ENCODE assay signal across 23 cellular contexts in the genomic region with DNA sequence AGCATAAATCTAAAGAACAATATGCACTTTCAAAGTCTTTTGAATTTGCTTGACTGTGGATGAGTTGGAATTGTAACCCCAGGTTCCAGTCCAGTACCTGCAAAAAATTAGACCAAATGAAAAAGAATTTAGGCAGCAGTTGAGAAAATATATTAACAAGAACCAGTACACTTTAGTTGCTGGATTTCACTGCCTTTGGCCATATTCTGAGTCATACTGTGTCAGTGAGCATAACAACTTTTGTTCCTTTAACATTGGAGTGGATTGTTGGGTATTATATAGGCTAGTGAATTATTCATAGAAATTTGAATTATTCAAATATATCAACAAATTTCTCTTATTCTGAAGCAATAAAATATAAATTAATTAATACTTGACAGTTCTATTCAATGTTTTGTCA.
DNase-seq lines count a peak whose midpoint lies in the region; TF ChIP-seq lines count a peak whose summit lies in the region.
"Had no signal": no experiment of that assay in that cellular context is flagged by ENCODE, and none has a peak within 500 bp of the region (broad histone marks: within the 10 kb centered on the region; RNA-seq: fewer than 3 reads in every experiment).

No MANE protein-coding gene starts in this region.

- CTCF ChIA-PET in RWPE1 (lab: Yijun Ruan, JAX), result no interaction called here

- POLR2A ChIA-PET in RWPE1 (lab: Yijun Ruan, JAX; ENCODE audit: low non-redundant PET), result no interaction called here

- H3K9me3 ChIP-seq in effector memory CD4-positive, alpha-beta T cell (ENCODE audit: control insufficient read depth, low read length), result no peaks in the 10 kb centered on the region
- H3K9me3 ChIP-seq: A549; BE2C; BLaER1 treated with 17β-estradiol and CSF1 and Interleukin-3, amounts not matched to agents 10 nM and 100 nM had no signal

- no peak overlapping the region for H3K27ac ChIP-seq in RWPE1
- no peak overlapping the region for H3K27ac ChIP-seq in effector memory CD4-positive, alpha-beta T cell (ENCODE audit: insufficient read depth, low read length, poor library complexity, severe bottlenecking)
- H3K27ac ChIP-seq: A549; BLaER1 treated with 17β-estradiol and CSF1 and Interleukin-3, amounts not matched to agents 10 nM and 100 nM; GM23248 had no signal

- H3K4me3 ChIP-seq in epithelial cell of esophagus (ENCODE audit: low read length), result no peak overlapping the region
- no peak overlapping the region for H3K4me3 ChIP-seq in effector memory CD4-positive, alpha-beta T cell (ENCODE audit: insufficient read depth, low read depth, low read length, poor library complexity, severe bottlenecking)
- H3K4me3 ChIP-seq: A549; BLaER1 treated with 17β-estradiol and CSF1 and Interleukin-3, amounts not matched to agents 10 nM and 100 nM; GM12878; GM23248 had no signal

- H3K36me3 ChIP-seq in effector memory CD4-positive, alpha-beta T cell (ENCODE audit: control insufficient read depth, insufficient read depth, low read length), result no peaks in the 10 kb centered on the region
- H3K36me3 ChIP-seq: BE2C; BLaER1 treated with 17β-estradiol and CSF1 and Interleukin-3, amounts not matched to agents 10 nM and 100 nM had no signal

- TF ChIP-seq CTCF in RWPE1 (conservative IDR thresholded peaks at IDR 0.05; ENCODE audit: low read depth) (no peak), epithelial cell of esophagus (IDR thresholded peaks at IDR 0.05; ENCODE audit: insufficient read depth, low read depth, low read length, missing control alignments) (no peak)

- H3K4me1 ChIP-seq in effector memory CD4-positive, alpha-beta T cell (ENCODE audit: control insufficient read depth, insufficient read depth, low read length, poor library complexity, severe bottlenecking), result no peaks in the 10 kb centered on the region
- H3K4me1 ChIP-seq: A549; BE2C; BLaER1 treated with 17β-estradiol and CSF1 and Interleukin-3, amounts not matched to agents 10 nM and 100 nM had no signal

- peak; percentile 21 for DNase-seq in LHCN-M2 (ENCODE audit: low read depth)
- peak; percentile 4 for DNase-seq in RWPE1 (ENCODE audit: low spot score)
- DNase-seq in epithelial cell of esophagus (ENCODE audit: low read depth), result peak; percentile 68
- peak; percentile 2 for DNase-seq in foreskin melanocyte
- DNase-seq in SIG-M5 treated with dmso at 0.1 percent for 504 hours (lab: John Stamatoyannopoulos, UW; ENCODE audit: unreplicated experiment), result no peak
- no peak for DNase-seq in effector memory CD4-positive, alpha-beta T cell
- DNase-seq in NCI-H2081 treated with DMSO at 0.1 percent for 48 hours (lab: John Stamatoyannopoulos, UW), result no peak
- DNase-seq: 8988T; ACHN; AML-193; BE2C; CD4-positive, alpha-beta T cell; CD8-positive, alpha-beta memory T cell; DMS 273 treated with DMSO at 0.1 percent for 48 hours; DMS79; EL; GDM1; GM23248; H7; HCEC 1CT had no signal

- H3K27me3 ChIP-seq in effector memory CD4-positive, alpha-beta T cell (replicated peaks; ENCODE audit: control insufficient read depth, insufficient read depth, low read length, poor library complexity, severe bottlenecking), result no peaks in the 10 kb centered on the region
- H3K27me3 ChIP-seq: BLaER1 treated with 17β-estradiol and CSF1 and Interleukin-3, amounts not matched to agents 10 nM and 100 nM had no signal

Comparison
In these comparisons a context has a peak if more than half of its experiments do, and no peak if none do; other contexts are left out.
1. DNase-seq: peak in LHCN-M2 (single experiment), RWPE1 (single experiment), epithelial cell of esophagus (single experiment) and foreskin melanocyte (single experiment); none in SIG-M5 treated with dmso at 0.1 percent for 504 hours (single experiment), effector memory CD4-positive, alpha-beta T cell (0 of 3) and NCI-H2081 treated with DMSO at 0.1 percent for 48 hours (single experiment).